Comparison of ENCODE assay signal across 11 cellular contexts in genomic region chr11:77705195-77705876, GRCh38.
A peak's percentile ranks its signal among the peaks of the same experiment; 100 is the strongest.
DNase-seq lines count a peak whose midpoint lies in the region; ATAC-seq and TF ChIP-seq lines count a peak whose summit lies in the region.
"Had no signal": no experiment of that assay in that cellular context is flagged by ENCODE, and none has a peak within 500 bp of the region (broad histone marks: within the 10 kb centered on the region; RNA-seq: fewer than 3 reads in every experiment).

No MANE protein-coding gene starts in this region.

- H3K27me3 ChIP-seq in HL-60 (ENCODE audit: insufficient read depth, poor library complexity, severe bottlenecking) (no peaks in the 10 kb centered on the region), right cardiac atrium (ENCODE audit: control insufficient read depth, insufficient read depth) (no peaks in the 10 kb centered on the region), MM.1S (replicated peaks; ENCODE audit: insufficient read depth, low read length) (no peaks in the 10 kb centered on the region)

- H3K79me2 ChIP-seq in MM.1S (ENCODE audit: low read length): no peaks in the 10 kb centered on the region; the same call in 1 of the 2 replicates

- no peak overlapping the region for H3K27ac ChIP-seq in HL-60 (replicated peaks)
- no peak overlapping the region for H3K27ac ChIP-seq in right cardiac atrium (ENCODE audit: low read length)
- H3K27ac ChIP-seq in MM.1S (ENCODE audit: low read length): no peak overlapping the region
- H3K27ac ChIP-seq: KMS-11 had no signal

- TF ChIP-seq CTCF in AG10803 (conservative IDR thresholded peaks at IDR 0.05; ENCODE audit: low read length): no peak
- no peak for TF ChIP-seq CTCF in HL-60 (IDR thresholded peaks at IDR 0.05; ENCODE audit: insufficient read depth, low read length)
- TF ChIP-seq CTCF in MM.1S (IDR thresholded peaks at IDR 0.05; ENCODE audit: low read length): no peak

- H3K27me3 Mint-ChIP-seq in activated T-helper 1 cell treated with anti-CD3 and anti-CD28 coated beads, Interleukin-12 subunit alpha, Interleukin-12 subunit beta, Interleukin-2, Interleukin-4 antibody, amounts not matched to agents 30 ng/mL and 10 ng/mL and 1 ng/mL, durations not matched to agents 14 hours and 24 hours and 36 hours (ENCODE audit: insufficient read depth): no peaks in the 10 kb centered on the region
- peaks cover 0 to 2% (median 2%) of the 10 kb centered on the region in 3 donors for H3K27me3 Mint-ChIP-seq in immature natural killer cell (ENCODE audit: low read depth in 3 of 3)

- H3K4me1 ChIP-seq in right cardiac atrium (ENCODE audit: control insufficient read depth, insufficient read depth, low read length) (no peaks in the 10 kb centered on the region), MM.1S (ENCODE audit: low read length) (peaks cover 5% of the 10 kb centered on the region; the same call in 1 of the 2 replicates)

- H3K4me3 ChIP-seq in AG10803 (ENCODE audit: low read length) (no peak overlapping the region), HL-60 (replicated peaks; ENCODE audit: insufficient read depth, low read length) (no peak overlapping the region), right cardiac atrium (ENCODE audit: low read length) (no peak overlapping the region), MM.1S (ENCODE audit: low read length) (no peak overlapping the region)

- H3K9me2 ChIP-seq in MM.1S (replicated peaks; ENCODE audit: insufficient read depth, low read length): no peaks in the 10 kb centered on the region

- ATAC-seq in right cardiac atrium: no peak

- H4K20me1 ChIP-seq in MM.1S (ENCODE audit: insufficient read depth, low read length): no peaks in the 10 kb centered on the region

- H3F3A ChIP-seq in MM.1S (ENCODE audit: insufficient read depth, low read length): no peaks in the 10 kb centered on the region; the same call in 1 of the 2 replicates

- no peak overlapping the region for H3K4me2 ChIP-seq in MM.1S (ENCODE audit: low read depth, low read length)
- H3K4me2 ChIP-seq: KMS-11 had no signal

- H3K27ac Mint-ChIP-seq in activated T-helper 1 cell treated with anti-CD3 and anti-CD28 coated beads, Interleukin-12 subunit alpha, Interleukin-12 subunit beta, Interleukin-2, Interleukin-4 antibody, amounts not matched to agents 30 ng/mL and 10 ng/mL and 1 ng/mL, durations not matched to agents 14 hours and 24 hours and 36 hours: peak overlapping the region; percentile 57
- peak overlapping the region; percentile 35 to 84 (median 79) for H3K27ac Mint-ChIP-seq in immature natural killer cell
- H3K27ac Mint-ChIP-seq: mesothelial cell of epicardium had no signal

- H3K4me3 Mint-ChIP-seq in activated T-helper 1 cell treated with anti-CD3 and anti-CD28 coated beads, Interleukin-12 subunit alpha, Interleukin-12 subunit beta, Interleukin-2, Interleukin-4 antibody, amounts not matched to agents 30 ng/mL and 10 ng/mL and 1 ng/mL, durations not matched to agents 14 hours and 24 hours and 36 hours: no peak overlapping the region
- H3K4me3 Mint-ChIP-seq in immature natural killer cell: peak overlapping the region in 4 of 5 donors; percentile 8 to 59 (median 43)
- H3K4me3 Mint-ChIP-seq: mesothelial cell of epicardium had no signal

- H3K36me3 ChIP-seq in MM.1S (replicated peaks; ENCODE audit: insufficient read depth, low read length): no peaks in the 10 kb centered on the region; the same call in 1 of the 2 replicates

- H3K9me3 ChIP-seq in right cardiac atrium (ENCODE audit: control insufficient read depth, low read length) (no peaks in the 10 kb centered on the region), MM.1S (replicated peaks; ENCODE audit: insufficient read depth, low read length) (no peaks in the 10 kb centered on the region)

- peaks cover 21% of the 10 kb centered on the region for H3K36me3 Mint-ChIP-seq in activated T-helper 1 cell treated with anti-CD3 and anti-CD28 coated beads, Interleukin-12 subunit alpha, Interleukin-12 subunit beta, Interleukin-2, Interleukin-4 antibody, amounts not matched to agents 30 ng/mL and 10 ng/mL and 1 ng/mL, durations not matched to agents 14 hours and 24 hours and 36 hours (ENCODE audit: low read depth)
- peaks cover 16 to 25% (median 22%) of the 10 kb centered on the region in 3 donors for H3K36me3 Mint-ChIP-seq in immature natural killer cell

- intact Hi-C loops in activated T-helper 1 cell treated with anti-CD3 and anti-CD28 coated beads, Interleukin-12 subunit alpha, Interleukin-12 subunit beta, Interleukin-2, Interleukin-4 antibody, amounts not matched to agents 30 ng/mL and 10 ng/mL and 1 ng/mL, durations not matched to agents 14 hours and 24 hours and 36 hours (cut with micrococcal nuclease): loop anchor here (5.0 kb wide), 1 partner anchor 112 kb away; no protein-coding TSS in a partner anchor
- intact Hi-C loops in right cardiac atrium (cut with DNase I): no loop called here

- no peak overlapping the region for H2AFZ ChIP-seq in MM.1S (ENCODE audit: low read length)

- H3K4me1 Mint-ChIP-seq in activated T-helper 1 cell treated with anti-CD3 and anti-CD28 coated beads, Interleukin-12 subunit alpha, Interleukin-12 subunit beta, Interleukin-2, Interleukin-4 antibody, amounts not matched to agents 30 ng/mL and 10 ng/mL and 1 ng/mL, durations not matched to agents 14 hours and 24 hours and 36 hours (ENCODE audit: low read depth): peaks cover 17% of the 10 kb centered on the region
- peaks cover 27 to 46% of the 10 kb centered on the region in 2 donors for H3K4me1 Mint-ChIP-seq in immature natural killer cell
- H3K4me1 Mint-ChIP-seq: mesothelial cell of epicardium had no signal

- peaks cover 4% of the 10 kb centered on the region for H3K9me3 Mint-ChIP-seq in activated T-helper 1 cell treated with anti-CD3 and anti-CD28 coated beads, Interleukin-12 subunit alpha, Interleukin-12 subunit beta, Interleukin-2, Interleukin-4 antibody, amounts not matched to agents 30 ng/mL and 10 ng/mL and 1 ng/mL, durations not matched to agents 14 hours and 24 hours and 36 hours
- no peaks in the 10 kb centered on the region for H3K9me3 Mint-ChIP-seq in immature natural killer cell

- 90% methylated on average over 4 of the region's 4 CpGs for WGBS in right cardiac atrium

- peak; percentile 15 for DNase-seq in AG10803 (ENCODE audit: low read depth)
- peak; percentile 45 for DNase-seq in HL-60 (ENCODE audit: low read depth in 1 of 2, low spot score in 1 of 2)
- no peak for DNase-seq in activated T-helper 1 cell treated with anti-CD3 and anti-CD28 coated beads, Interleukin-12 subunit alpha, Interleukin-12 subunit beta, Interleukin-2, Interleukin-4 antibody, amounts not matched to agents 30 ng/mL and 10 ng/mL and 1 ng/mL, durations not matched to agents 14 hours and 24 hours and 36 hours (ENCODE audit: low spot score)
- DNase-seq in immature natural killer cell: peak; percentile 6 to 18 (median 10)
- DNase-seq in HuH-7 (ENCODE audit: low spot score): no peak
- no peak for DNase-seq in right cardiac atrium
- DNase-seq in MM.1S: no peak
- DNase-seq in NCI-H1105 (lab: John Stamatoyannopoulos, UW): no peak
- DNase-seq: GF-D8 had no signal

- H3K9ac ChIP-seq in MM.1S (ENCODE audit: low read length): no peak overlapping the region
- H3K9ac ChIP-seq: KMS-11 had no signal

Comparison
In these comparisons a context has a peak if more than half of its experiments do, and no peak if none do; other contexts are left out.
1. DNase-seq: peak in AG10803 (single experiment), HL-60 (2 of 2) and immature natural killer cell (3 of 3); none in activated T-helper 1 cell treated with anti-CD3 and anti-CD28 coated beads, Interleukin-12 subunit alpha, Interleukin-12 subunit beta, Interleukin-2, Interleukin-4 antibody, amounts not matched to agents 30 ng/mL and 10 ng/mL and 1 ng/mL, durations not matched to agents 14 hours and 24 hours and 36 hours (single experiment), HuH-7 (single experiment), right cardiac atrium (0 of 3), MM.1S (single experiment) and NCI-H1105 (single experiment).